ENCODE assay signal across 1 cellular context in genomic region chr1:183808296-183809027, GRCh38.
TF ChIP-seq lines count a peak whose summit lies in the region.

No MANE protein-coding gene starts in this region.

TF ChIP-seq in SK-N-SH, 30 proteins besides CTCF, POLR2A, EP300 and RAD21 (continued from another document):
- TF ChIP-seq USF1 (IDR thresholded peaks at IDR 0.05; ENCODE audit: borderline replicate concordance, low read depth) (no peak), IRF3 (IDR thresholded peaks at IDR 0.05; ENCODE audit: low read depth, low read length) (no peak), MXI1 (IDR thresholded peaks at IDR 0.05; ENCODE audit: low read depth, low read length) (no peak), MAX (IDR thresholded peaks at IDR 0.05; ENCODE audit: low read depth) (no peak), RFX5 (IDR thresholded peaks at IDR 0.05; ENCODE audit: low read length) (no peak), TCF12 (IDR thresholded peaks at IDR 0.05) (no peak), SMC3 (IDR thresholded peaks at IDR 0.05; ENCODE audit: low read depth, low read length) (no peak), CHD2 (IDR thresholded peaks at IDR 0.05; ENCODE audit: low read length, partially characterized antibody) (no peak)
